35 cellular contexts compared by ENCODE assay signal in genomic region chr22:28077166-28077565, GRCh38.
DNase-seq lines count a peak whose midpoint lies in the region; ATAC-seq, FAIRE-seq and TF ChIP-seq lines count a peak whose summit lies in the region.
"Had no signal": no experiment of that assay in that cellular context is flagged by ENCODE, and none has a peak within 500 bp of the region (broad histone marks: within the 10 kb centered on the region; RNA-seq: fewer than 3 reads in every experiment).

No MANE protein-coding gene starts in this region.

- H3K27ac ChIP-seq in left ventricle myocardium inferior (replicated peaks) (peak overlapping the region; percentile 83), HepG2 (ENCODE audit: extremely low read length, insufficient read depth, low read length) (peak overlapping the region; percentile 33), right lobe of liver (no peak overlapping the region)
- H3K27ac ChIP-seq: 22Rv1; A549; BLaER1; BLaER1 treated with 17β-estradiol and CSF1 and Interleukin-3, amounts not matched to agents 10 nM and 100 nM; C4-2B had no signal

- ATAC-seq in left ventricle myocardium superior, result no peak
- peak; percentile 92 for ATAC-seq in HepG2
- ATAC-seq in right lobe of liver, result no peak
- ATAC-seq in GM19467 (IDR thresholded peaks at IDR 0.05; ENCODE audit: unreplicated experiment), result no peak
- no peak for ATAC-seq in GM21717 (IDR thresholded peaks at IDR 0.05; ENCODE audit: unreplicated experiment)
- ATAC-seq: A549; CD8-positive, alpha-beta T cell had no signal

- peak in 1 of 2 experiments; percentile 72; a peak in 1 of 4 replicates for TF ChIP-seq EP300 in HepG2 (IDR thresholded peaks at IDR 0.05; ENCODE audit: low read depth in 2 of 2, low read length in 2 of 2)
- no peak for TF ChIP-seq EP300 in HepG2 (CRISPR knock-in tag; IDR thresholded peaks at IDR 0.05; ENCODE audit: borderline replicate concordance)

- DNase-seq in left ventricle myocardium inferior (no peak), left ventricle myocardium superior (no peak), HepG2 (ENCODE audit: low spot score) (peak; percentile 72), right lobe of liver (no peak), SW480 (ENCODE audit: low spot score) (peak; percentile 54), urothelium cell line (ENCODE audit: low spot score) (no peak)
- DNase-seq: 8988T; ACHN; AML-193; BE2C; C1 segment of cervical spinal cord; Caco-2; Calu3; CD4-positive, alpha-beta memory T cell; CD4-positive, alpha-beta T cell; CD4-positive, CD25-positive, alpha-beta regulatory T cell; CD8-positive, alpha-beta memory T cell; CD8-positive, alpha-beta T cell; COR-L47; DMS 273 treated with DMSO at 0.1 percent for 48 hours; DMS153; DMS53; DMS79; DMS79 treated with DMSO at 0.1 percent for 48 hours; DND-41; EL had no signal

- in situ Hi-C loops in HepG2 (cut with HindIII; ENCODE audit: extremely low pct_ligation_motif_present, low pct_unique_long_range_greater_than_20kb), result no loop called here

- TF ChIP-seq POLR2A in HepG2 (IDR thresholded peaks at IDR 0.05; ENCODE audit: insufficient read depth in 1 of 2, low read depth in 2 of 2, low read length in 2 of 2), result no peak
- TF ChIP-seq POLR2A in right lobe of liver (IDR thresholded peaks at IDR 0.05), result no peak

- H3K9me3 ChIP-seq in left ventricle myocardium inferior (replicated peaks) (no peaks in the 10 kb centered on the region), HepG2 (ENCODE audit: low read length) (no peaks in the 10 kb centered on the region), right lobe of liver (no peaks in the 10 kb centered on the region)
- H3K9me3 ChIP-seq: A549; BE2C; BLaER1; BLaER1 treated with 17β-estradiol and CSF1 and Interleukin-3, amounts not matched to agents 10 nM and 100 nM; Caco-2 had no signal

- 0 out of 2 replicates have a peak overlapping the region, but pooled peaks have one; percentile 23 for H3K4me2 ChIP-seq in HepG2 (ENCODE audit: low read depth, low read length)
- H3K4me2 ChIP-seq: A549; BLaER1; BLaER1 treated with 17β-estradiol and CSF1 and Interleukin-3, amounts not matched to agents 10 nM and 100 nM had no signal

- H4K20me1 ChIP-seq in HepG2 (ENCODE audit: insufficient read depth, low read length), result no peaks in the 10 kb centered on the region
- H4K20me1 ChIP-seq: BLaER1; BLaER1 treated with 17β-estradiol and CSF1 and Interleukin-3, amounts not matched to agents 10 nM and 100 nM had no signal

- BruUV-seq in HepG2 (replicated peaks; lab: Mats Ljungman, UMichigan), result no TSS peak

- TF ChIP-seq CTCF in left ventricle myocardium inferior (IDR thresholded peaks at IDR 0.05; ENCODE audit: borderline replicate concordance) (no peak), HepG2 (CRISPR knock-in tag; IDR thresholded peaks at IDR 0.05) (no peak), right lobe of liver (IDR thresholded peaks at IDR 0.05) (no peak)

- no peaks in the 10 kb centered on the region for H3K79me2 ChIP-seq in HepG2 (ENCODE audit: insufficient read depth, low read length)

- no peak for TF ChIP-seq RAD21 in HepG2 (CRISPR knock-in tag; IDR thresholded peaks at IDR 0.05)

- H3K9ac ChIP-seq in HepG2 (ENCODE audit: insufficient read depth, low read depth, low read length), result no peak overlapping the region
- H3K9ac ChIP-seq: BLaER1; BLaER1 treated with 17β-estradiol and CSF1 and Interleukin-3, amounts not matched to agents 10 nM and 100 nM had no signal

- H3K4me3 ChIP-seq in left ventricle myocardium inferior (no peak overlapping the region), HepG2 (replicated peaks in 1 of 3; ENCODE audit: insufficient read depth in 1 of 3, low read depth in 2 of 3, low read length in 3 of 3) (no peak overlapping the region), right lobe of liver (no peak overlapping the region)
- H3K4me3 ChIP-seq: A549; BLaER1; BLaER1 treated with 17β-estradiol and CSF1 and Interleukin-3, amounts not matched to agents 10 nM and 100 nM had no signal

- 3% methylated on average over 3 of the region's 3 CpGs for WGBS in HepG2 (ENCODE audit: low lambda C conversion rate)
- 84% methylated on average over 3 of the region's 3 CpGs for WGBS in right lobe of liver (ENCODE audit: insufficient coverage, low coverage, low lambda C conversion rate, missing lambda C conversion rate)

- peak; percentile 88 for FAIRE-seq in HepG2 (lab: Jason Lieb, UNC)
- peak; percentile 86 for FAIRE-seq in urothelium cell line (lab: Jason Lieb, UNC)
- FAIRE-seq: A204.1, A549, D721Med had no signal

- intact Hi-C loops in left ventricle myocardium inferior (cut with micrococcal nuclease), result no loop called here
- intact Hi-C loops in left ventricle myocardium superior (cut with micrococcal nuclease), result no loop called here
- intact Hi-C loops in HepG2 (cut with micrococcal nuclease; ENCODE audit: unreplicated experiment), result no loop called here
- intact Hi-C loops in right lobe of liver (cut with DNase I), result no loop called here

- H3K27me3 ChIP-seq in left ventricle myocardium inferior (ENCODE audit: low read depth), result no peaks in the 10 kb centered on the region
- no peaks in the 10 kb centered on the region for H3K27me3 ChIP-seq in HepG2 (ENCODE audit: control insufficient read depth in 1 of 2, insufficient read depth in 2 of 2, low read length in 2 of 2)
- H3K27me3 ChIP-seq in right lobe of liver, result no peaks in the 10 kb centered on the region
- H3K27me3 ChIP-seq: BE2C; BLaER1; BLaER1 treated with 17β-estradiol and CSF1 and Interleukin-3, amounts not matched to agents 10 nM and 100 nM had no signal

- no peaks in the 10 kb centered on the region for H3K36me3 ChIP-seq in left ventricle myocardium inferior
- H3K36me3 ChIP-seq in HepG2 (replicated peaks in 1 of 2; ENCODE audit: control insufficient read depth in 1 of 2, insufficient read depth in 2 of 2, low read length in 2 of 2), result no peaks in the 10 kb centered on the region; a peak in 1 of 5 replicates
- H3K36me3 ChIP-seq in right lobe of liver, result no peaks in the 10 kb centered on the region
- H3K36me3 ChIP-seq: BE2C; BLaER1; BLaER1 treated with 17β-estradiol and CSF1 and Interleukin-3, amounts not matched to agents 10 nM and 100 nM had no signal

- no peak overlapping the region for H2AFZ ChIP-seq in HepG2 (ENCODE audit: low read length)

- H3K4me1 ChIP-seq in left ventricle myocardium inferior, result peaks cover 22% of the 10 kb centered on the region
- peaks cover 32% of the 10 kb centered on the region for H3K4me1 ChIP-seq in HepG2 (ENCODE audit: insufficient read depth, low read length)
- no peaks in the 10 kb centered on the region for H3K4me1 ChIP-seq in right lobe of liver
- H3K4me1 ChIP-seq: BLaER1; BLaER1 treated with 17β-estradiol and CSF1 and Interleukin-3, amounts not matched to agents 10 nM and 100 nM had no signal

- CTCF ChIA-PET in HepG2 (lab: Yijun Ruan, JAX; ENCODE audit: low intra/inter-chr PET ratio, low total read pairs), result no interaction called here

- POLR2A ChIA-PET in HepG2 (lab: Yijun Ruan, JAX), result no interaction called here

TF ChIP-seq in HepG2, 621 proteins besides CTCF, POLR2A, EP300 and RAD21 (continues in another document):
- TF ChIP-seq NFIC (IDR thresholded peaks at IDR 0.05; ENCODE audit: low read length) (0 out of 2 replicates have a peak, but pooled peaks have one; percentile 30), ZNF770 (CRISPR knock-in tag; IDR thresholded peaks at IDR 0.05) (peak; percentile 99), PITX1 (CRISPR knock-in tag; IDR thresholded peaks at IDR 0.05) (peak; percentile 45; the same call in 1 of the 2 replicates), DMAP1 (CRISPR knock-in tag; IDR thresholded peaks at IDR 0.05) (no peak), RFX3 (CRISPR knock-in tag; IDR thresholded peaks at IDR 0.05) (no peak), ERF (CRISPR knock-in tag; IDR thresholded peaks at IDR 0.05) (no peak), WIZ (CRISPR knock-in tag; IDR thresholded peaks at IDR 0.05) (no peak), ZFP90 (CRISPR knock-in tag; IDR thresholded peaks at IDR 0.05; ENCODE audit: borderline replicate concordance) (no peak), HNF4G (IDR thresholded peaks at IDR 0.05; ENCODE audit: borderline replicate concordance, low read depth, low read length) (peak; percentile 62; the same call in 1 of the 2 replicates), HNF4G (CRISPR knock-in tag; IDR thresholded peaks at IDR 0.05; ENCODE audit: borderline replicate concordance, low read depth) (no peak), YEATS2 (CRISPR knock-in tag; IDR thresholded peaks at IDR 0.05; ENCODE audit: borderline replicate concordance) (no peak), PPARG (CRISPR knock-in tag; conservative IDR thresholded peaks at IDR 0.05) (no peak; the same call in 1 of the 2 replicates), ZNF432 (CRISPR knock-in tag; IDR thresholded peaks at IDR 0.05; ENCODE audit: borderline replicate concordance) (no peak), TBX3 (IDR thresholded peaks at IDR 0.05; ENCODE audit: borderline replicate concordance) (peak; percentile 89), FOXA1 (IDR thresholded peaks at IDR 0.05) (peak; percentile 81; the same call in 1 of the 2 replicates), FOXA1 (CRISPR knock-in tag; IDR thresholded peaks at IDR 0.05) (peak; percentile 57)

Comparison
In these comparisons a context has a peak if more than half of its experiments do, and no peak if none do; other contexts are left out.
1. DNase-seq: peak in HepG2 (single experiment) and SW480 (single experiment); none in left ventricle myocardium inferior (single experiment), left ventricle myocardium superior (single experiment), right lobe of liver (0 of 3) and urothelium cell line (single experiment).
2. H3K27ac ChIP-seq: peak in left ventricle myocardium inferior (single experiment) and HepG2 (single experiment); none in right lobe of liver (0 of 3).